In the genomic region with DNA sequence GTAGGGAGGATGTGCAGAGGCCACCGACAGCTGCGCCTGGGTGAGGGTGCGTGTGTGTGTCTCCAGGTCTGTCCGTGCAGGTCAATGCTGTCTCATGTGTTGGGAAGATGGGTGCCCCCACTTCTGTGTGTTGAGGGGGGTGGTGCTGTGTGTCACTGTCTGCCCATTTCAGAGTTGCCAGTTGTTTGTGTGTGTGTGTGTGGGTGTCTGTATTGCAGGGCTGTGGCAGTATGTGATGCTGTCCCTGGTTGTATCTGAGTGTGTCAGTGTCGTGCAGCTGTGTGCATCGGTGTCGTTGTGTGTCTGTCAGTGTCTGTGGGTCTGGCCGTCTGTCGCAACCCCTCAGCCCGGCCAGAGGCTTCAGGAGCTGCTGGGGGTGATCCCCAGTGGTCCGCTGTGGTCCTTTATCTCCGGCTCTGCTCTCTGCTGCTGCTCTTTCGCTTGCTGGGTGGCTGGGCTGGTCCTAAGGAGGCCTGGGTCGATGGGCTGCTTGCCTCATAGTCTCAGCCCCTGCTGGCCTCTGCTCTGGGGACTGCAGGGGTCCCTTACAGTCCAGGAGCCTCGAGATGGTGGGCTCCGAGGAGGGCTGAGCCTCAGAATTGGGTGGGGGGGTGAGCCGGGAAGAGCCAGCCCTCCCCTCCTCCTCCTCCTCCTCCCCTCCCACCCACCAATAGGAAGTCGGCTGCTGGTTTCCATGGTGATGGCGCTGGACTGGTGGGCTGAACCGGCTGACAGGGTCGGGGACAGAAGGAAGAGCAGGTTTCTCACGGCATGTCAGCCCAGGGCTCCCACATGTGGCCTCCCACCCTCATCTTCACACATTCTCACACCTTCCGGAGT, we compare ENCODE assay signal across 1 cellular context.
A peak's percentile ranks its signal among the peaks of the same experiment; 100 is the strongest.
TF ChIP-seq lines count a peak whose summit lies in the region.

A gene with protein sequence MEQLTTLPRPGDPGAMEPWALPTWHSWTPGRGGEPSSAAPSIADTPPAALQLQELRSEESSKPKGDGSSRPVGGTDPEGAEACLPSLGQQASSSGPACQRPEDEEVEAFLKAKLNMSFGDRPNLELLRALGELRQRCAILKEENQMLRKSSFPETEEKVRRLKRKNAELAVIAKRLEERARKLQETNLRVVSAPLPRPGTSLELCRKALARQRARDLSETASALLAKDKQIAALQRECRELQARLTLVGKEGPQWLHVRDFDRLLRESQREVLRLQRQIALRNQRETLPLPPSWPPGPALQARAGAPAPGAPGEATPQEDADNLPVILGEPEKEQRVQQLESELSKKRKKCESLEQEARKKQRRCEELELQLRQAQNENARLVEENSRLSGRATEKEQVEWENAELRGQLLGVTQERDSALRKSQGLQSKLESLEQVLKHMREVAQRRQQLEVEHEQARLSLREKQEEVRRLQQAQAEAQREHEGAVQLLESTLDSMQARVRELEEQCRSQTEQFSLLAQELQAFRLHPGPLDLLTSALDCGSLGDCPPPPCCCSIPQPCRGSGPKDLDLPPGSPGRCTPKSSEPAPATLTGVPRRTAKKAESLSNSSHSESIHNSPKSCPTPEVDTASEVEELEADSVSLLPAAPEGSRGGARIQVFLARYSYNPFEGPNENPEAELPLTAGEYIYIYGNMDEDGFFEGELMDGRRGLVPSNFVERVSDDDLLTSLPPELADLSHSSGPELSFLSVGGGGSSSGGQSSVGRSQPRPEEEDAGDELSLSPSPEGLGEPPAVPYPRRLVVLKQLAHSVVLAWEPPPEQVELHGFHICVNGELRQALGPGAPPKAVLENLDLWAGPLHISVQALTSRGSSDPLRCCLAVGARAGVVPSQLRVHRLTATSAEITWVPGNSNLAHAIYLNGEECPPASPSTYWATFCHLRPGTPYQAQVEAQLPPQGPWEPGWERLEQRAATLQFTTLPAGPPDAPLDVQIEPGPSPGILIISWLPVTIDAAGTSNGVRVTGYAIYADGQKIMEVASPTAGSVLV (N-terminal part only) (minus strand): TSS at position 601 of the 840 bp plus-strand sequence. CDS start 875 bp downstream, outside the sequence.

TF ChIP-seq in K562, 482 proteins besides CTCF, POLR2A, EP300 and RAD21 (continued from another document and continues in another):
- TF ChIP-seq, protein P1, sequence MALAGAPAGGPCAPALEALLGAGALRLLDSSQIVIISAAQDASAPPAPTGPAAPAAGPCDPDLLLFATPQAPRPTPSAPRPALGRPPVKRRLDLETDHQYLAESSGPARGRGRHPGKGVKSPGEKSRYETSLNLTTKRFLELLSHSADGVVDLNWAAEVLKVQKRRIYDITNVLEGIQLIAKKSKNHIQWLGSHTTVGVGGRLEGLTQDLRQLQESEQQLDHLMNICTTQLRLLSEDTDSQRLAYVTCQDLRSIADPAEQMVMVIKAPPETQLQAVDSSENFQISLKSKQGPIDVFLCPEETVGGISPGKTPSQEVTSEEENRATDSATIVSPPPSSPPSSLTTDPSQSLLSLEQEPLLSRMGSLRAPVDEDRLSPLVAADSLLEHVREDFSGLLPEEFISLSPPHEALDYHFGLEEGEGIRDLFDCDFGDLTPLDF (CRISPR knock-in tag; IDR thresholded peaks at IDR 0.05), result no peak
- TF ChIP-seq NR4A1 (CRISPR knock-in tag; IDR thresholded peaks at IDR 0.05) (no peak), NR4A1 (tag; IDR thresholded peaks at IDR 0.05) (no peak), ZNF133 (CRISPR knock-in tag; IDR thresholded peaks at IDR 0.05) (no peak), ZNF431 (CRISPR knock-in tag; IDR thresholded peaks at IDR 0.05) (peak; percentile 79; the same call in 1 of the 2 replicates), U2AF1 (optimal IDR thresholded peaks at IDR 0.05; ENCODE audit: low read depth, low read length) (no peak), ADNP (tag; IDR thresholded peaks at IDR 0.05) (no peak), MAFK (IDR thresholded peaks at IDR 0.05; ENCODE audit: low read length) (no peak), NR3C1 (CRISPR knock-in tag; IDR thresholded peaks at IDR 0.05) (no peak), RHOXF2B (CRISPR knock-in tag; conservative IDR thresholded peaks at IDR 0.05) (no peak), ZC3H8 (IDR thresholded peaks at IDR 0.05) (0 out of 2 replicates have a peak, but pooled peaks have one; percentile 68), TFAM (CRISPR knock-in tag; conservative IDR thresholded peaks at IDR 0.05) (no peak), SETDB1 (IDR thresholded peaks at IDR 0.05; ENCODE audit: low read length) (peak; percentile 56), SNRNP70 (optimal IDR thresholded peaks at IDR 0.05; ENCODE audit: low read depth, low read length) (peak; percentile 95), SAFB2 (IDR thresholded peaks at IDR 0.05; ENCODE audit: borderline replicate concordance, low read depth, low read length, severe bottlenecking) (no peak), EGR1 (conservative IDR thresholded peaks at IDR 0.05) (peak; percentile 72), HOXB6 (CRISPR knock-in tag; IDR thresholded peaks at IDR 0.05; ENCODE audit: borderline replicate concordance) (no peak), RBM39 (optimal IDR thresholded peaks at IDR 0.05; ENCODE audit: low read depth, low read length) (peak; percentile 30), ZBTB7A (IDR thresholded peaks at IDR 0.05; ENCODE audit: borderline replicate concordance, control insufficient read depth, low read depth, low read length) (peak; percentile 98), KAT7 (CRISPR knock-in tag; IDR thresholded peaks at IDR 0.05; ENCODE audit: borderline replicate concordance) (no peak), MTF1 (CRISPR knock-in tag; IDR thresholded peaks at IDR 0.05; ENCODE audit: borderline replicate concordance) (no peak), ZZZ3 (IDR thresholded peaks at IDR 0.05) (no peak), HSF4 (CRISPR knock-in tag; IDR thresholded peaks at IDR 0.05; ENCODE audit: borderline replicate concordance) (no peak), CBFA2T3 (IDR thresholded peaks at IDR 0.05) (peak; percentile 38), RBM22 (IDR thresholded peaks at IDR 0.05; ENCODE audit: low read depth, low read length, poor library complexity, severe bottlenecking) (peak; percentile 99), NRF1 (conservative IDR thresholded peaks at IDR 0.05 in 1 of 2, IDR thresholded peaks at IDR 0.05 in 1 of 2) (peak; percentile 40 to 49; a peak in 2 of 4 replicates), ELF4 (CRISPR knock-in tag; IDR thresholded peaks at IDR 0.05) (peak; percentile 50), NFIC (IDR thresholded peaks at IDR 0.05) (peak; percentile 38; the same call in 1 of the 2 replicates)
- TF ChIP-seq, protein P2, sequence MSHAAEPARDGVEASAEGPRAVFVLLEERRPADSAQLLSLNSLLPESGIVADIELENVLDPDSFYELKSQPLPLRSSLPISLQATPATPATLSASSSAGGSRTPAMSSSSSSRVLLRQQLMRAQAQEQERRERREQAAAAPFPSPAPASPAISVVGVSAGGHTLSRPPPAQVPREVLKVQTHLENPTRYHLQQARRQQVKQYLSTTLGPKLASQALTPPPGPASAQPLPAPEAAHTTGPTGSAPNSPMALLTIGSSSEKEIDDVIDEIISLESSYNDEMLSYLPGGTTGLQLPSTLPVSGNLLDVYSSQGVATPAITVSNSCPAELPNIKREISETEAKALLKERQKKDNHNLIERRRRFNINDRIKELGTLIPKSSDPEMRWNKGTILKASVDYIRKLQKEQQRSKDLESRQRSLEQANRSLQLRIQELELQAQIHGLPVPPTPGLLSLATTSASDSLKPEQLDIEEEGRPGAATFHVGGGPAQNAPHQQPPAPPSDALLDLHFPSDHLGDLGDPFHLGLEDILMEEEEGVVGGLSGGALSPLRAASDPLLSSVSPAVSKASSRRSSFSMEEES (CRISPR knock-in tag; IDR thresholded peaks at IDR 0.05), result 0 out of 2 replicates have a peak, but pooled peaks have one; percentile 5
- TF ChIP-seq, protein P3, sequence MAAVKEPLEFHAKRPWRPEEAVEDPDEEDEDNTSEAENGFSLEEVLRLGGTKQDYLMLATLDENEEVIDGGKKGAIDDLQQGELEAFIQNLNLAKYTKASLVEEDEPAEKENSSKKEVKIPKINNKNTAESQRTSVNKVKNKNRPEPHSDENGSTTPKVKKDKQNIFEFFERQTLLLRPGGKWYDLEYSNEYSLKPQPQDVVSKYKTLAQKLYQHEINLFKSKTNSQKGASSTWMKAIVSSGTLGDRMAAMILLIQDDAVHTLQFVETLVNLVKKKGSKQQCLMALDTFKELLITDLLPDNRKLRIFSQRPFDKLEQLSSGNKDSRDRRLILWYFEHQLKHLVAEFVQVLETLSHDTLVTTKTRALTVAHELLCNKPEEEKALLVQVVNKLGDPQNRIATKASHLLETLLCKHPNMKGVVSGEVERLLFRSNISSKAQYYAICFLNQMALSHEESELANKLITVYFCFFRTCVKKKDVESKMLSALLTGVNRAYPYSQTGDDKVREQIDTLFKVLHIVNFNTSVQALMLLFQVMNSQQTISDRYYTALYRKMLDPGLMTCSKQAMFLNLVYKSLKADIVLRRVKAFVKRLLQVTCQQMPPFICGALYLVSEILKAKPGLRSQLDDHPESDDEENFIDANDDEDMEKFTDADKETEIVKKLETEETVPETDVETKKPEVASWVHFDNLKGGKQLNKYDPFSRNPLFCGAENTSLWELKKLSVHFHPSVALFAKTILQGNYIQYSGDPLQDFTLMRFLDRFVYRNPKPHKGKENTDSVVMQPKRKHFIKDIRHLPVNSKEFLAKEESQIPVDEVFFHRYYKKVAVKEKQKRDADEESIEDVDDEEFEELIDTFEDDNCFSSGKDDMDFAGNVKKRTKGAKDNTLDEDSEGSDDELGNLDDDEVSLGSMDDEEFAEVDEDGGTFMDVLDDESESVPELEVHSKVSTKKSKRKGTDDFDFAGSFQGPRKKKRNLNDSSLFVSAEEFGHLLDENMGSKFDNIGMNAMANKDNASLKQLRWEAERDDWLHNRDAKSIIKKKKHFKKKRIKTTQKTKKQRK (IDR thresholded peaks at IDR 0.05; ENCODE audit: borderline replicate concordance, low read depth, low read length), result no peak
- TF ChIP-seq, protein P4, sequence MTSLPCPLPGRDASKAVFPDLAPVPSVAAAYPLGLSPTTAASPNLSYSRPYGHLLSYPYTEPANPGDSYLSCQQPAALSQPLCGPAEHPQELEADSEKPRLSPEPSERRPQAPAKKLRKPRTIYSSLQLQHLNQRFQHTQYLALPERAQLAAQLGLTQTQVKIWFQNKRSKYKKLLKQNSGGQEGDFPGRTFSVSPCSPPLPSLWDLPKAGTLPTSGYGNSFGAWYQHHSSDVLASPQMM (CRISPR knock-in tag; IDR thresholded peaks at IDR 0.05), result no peak
- TF ChIP-seq, protein P5, sequence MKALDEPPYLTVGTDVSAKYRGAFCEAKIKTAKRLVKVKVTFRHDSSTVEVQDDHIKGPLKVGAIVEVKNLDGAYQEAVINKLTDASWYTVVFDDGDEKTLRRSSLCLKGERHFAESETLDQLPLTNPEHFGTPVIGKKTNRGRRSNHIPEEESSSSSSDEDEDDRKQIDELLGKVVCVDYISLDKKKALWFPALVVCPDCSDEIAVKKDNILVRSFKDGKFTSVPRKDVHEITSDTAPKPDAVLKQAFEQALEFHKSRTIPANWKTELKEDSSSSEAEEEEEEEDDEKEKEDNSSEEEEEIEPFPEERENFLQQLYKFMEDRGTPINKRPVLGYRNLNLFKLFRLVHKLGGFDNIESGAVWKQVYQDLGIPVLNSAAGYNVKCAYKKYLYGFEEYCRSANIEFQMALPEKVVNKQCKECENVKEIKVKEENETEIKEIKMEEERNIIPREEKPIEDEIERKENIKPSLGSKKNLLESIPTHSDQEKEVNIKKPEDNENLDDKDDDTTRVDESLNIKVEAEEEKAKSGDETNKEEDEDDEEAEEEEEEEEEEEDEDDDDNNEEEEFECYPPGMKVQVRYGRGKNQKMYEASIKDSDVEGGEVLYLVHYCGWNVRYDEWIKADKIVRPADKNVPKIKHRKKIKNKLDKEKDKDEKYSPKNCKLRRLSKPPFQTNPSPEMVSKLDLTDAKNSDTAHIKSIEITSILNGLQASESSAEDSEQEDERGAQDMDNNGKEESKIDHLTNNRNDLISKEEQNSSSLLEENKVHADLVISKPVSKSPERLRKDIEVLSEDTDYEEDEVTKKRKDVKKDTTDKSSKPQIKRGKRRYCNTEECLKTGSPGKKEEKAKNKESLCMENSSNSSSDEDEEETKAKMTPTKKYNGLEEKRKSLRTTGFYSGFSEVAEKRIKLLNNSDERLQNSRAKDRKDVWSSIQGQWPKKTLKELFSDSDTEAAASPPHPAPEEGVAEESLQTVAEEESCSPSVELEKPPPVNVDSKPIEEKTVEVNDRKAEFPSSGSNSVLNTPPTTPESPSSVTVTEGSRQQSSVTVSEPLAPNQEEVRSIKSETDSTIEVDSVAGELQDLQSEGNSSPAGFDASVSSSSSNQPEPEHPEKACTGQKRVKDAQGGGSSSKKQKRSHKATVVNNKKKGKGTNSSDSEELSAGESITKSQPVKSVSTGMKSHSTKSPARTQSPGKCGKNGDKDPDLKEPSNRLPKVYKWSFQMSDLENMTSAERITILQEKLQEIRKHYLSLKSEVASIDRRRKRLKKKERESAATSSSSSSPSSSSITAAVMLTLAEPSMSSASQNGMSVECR (CRISPR knock-in tag; IDR thresholded peaks at IDR 0.05), result no peak
- TF ChIP-seq, protein P6, sequence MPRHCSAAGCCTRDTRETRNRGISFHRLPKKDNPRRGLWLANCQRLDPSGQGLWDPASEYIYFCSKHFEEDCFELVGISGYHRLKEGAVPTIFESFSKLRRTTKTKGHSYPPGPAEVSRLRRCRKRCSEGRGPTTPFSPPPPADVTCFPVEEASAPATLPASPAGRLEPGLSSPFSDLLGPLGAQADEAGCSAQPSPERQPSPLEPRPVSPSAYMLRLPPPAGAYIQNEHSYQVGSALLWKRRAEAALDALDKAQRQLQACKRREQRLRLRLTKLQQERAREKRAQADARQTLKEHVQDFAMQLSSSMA (CRISPR knock-in tag; IDR thresholded peaks at IDR 0.05), result peak; percentile 76; the same call in 1 of the 2 replicates
- TF ChIP-seq, protein P7, sequence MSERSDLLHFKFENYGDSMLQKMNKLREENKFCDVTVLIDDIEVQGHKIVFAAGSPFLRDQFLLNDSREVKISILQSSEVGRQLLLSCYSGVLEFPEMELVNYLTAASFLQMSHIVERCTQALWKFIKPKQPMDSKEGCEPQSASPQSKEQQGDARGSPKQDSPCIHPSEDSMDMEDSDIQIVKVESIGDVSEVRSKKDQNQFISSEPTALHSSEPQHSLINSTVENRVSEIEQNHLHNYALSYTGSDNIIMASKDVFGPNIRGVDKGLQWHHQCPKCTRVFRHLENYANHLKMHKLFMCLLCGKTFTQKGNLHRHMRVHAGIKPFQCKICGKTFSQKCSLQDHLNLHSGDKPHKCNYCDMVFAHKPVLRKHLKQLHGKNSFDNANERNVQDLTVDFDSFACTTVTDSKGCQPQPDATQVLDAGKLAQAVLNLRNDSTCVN (CRISPR knock-in tag; IDR thresholded peaks at IDR 0.05), result peak; percentile 95
